In genomic region chr5:149598966-149599365, GRCh38 we compare ENCODE assay signal across 21 cellular contexts.
"Had no signal": no experiment of that assay in that cellular context is flagged by ENCODE, and none has a peak within 500 bp of the region (broad histone marks: within the 10 kb centered on the region; RNA-seq: fewer than 3 reads in every experiment).

No MANE protein-coding gene starts in this region.

- H3K4me1 ChIP-seq: colonic mucosa had no signal

- H3K4me3 ChIP-seq: colonic mucosa, dorsolateral prefrontal cortex, heart right ventricle, left ventricle myocardium inferior, spleen, thoracic aorta, upper lobe of left lung had no signal

- H3K9me3 ChIP-seq: colonic mucosa, left ventricle myocardium inferior, spleen, thoracic aorta, upper lobe of left lung had no signal

- DNase-seq: activated CD4-positive, alpha-beta T cell treated with anti-CD3 and anti-CD28 coated beads for 4 hours; activated CD4-positive, alpha-beta T cell treated with anti-CD3 and anti-CD28 coated beads, Interleukin-2, amount 50 U/mL, for 48 hours; activated CD4-positive, CD25-positive, alpha-beta regulatory T cell; activated CD8-positive, alpha-beta memory T cell treated with anti-CD3 and anti-CD28 coated beads, Interleukin-2, amount 50 U/mL, for 48 hours; activated naive CD4-positive, alpha-beta T cell treated with Interleukin-2 at 50 U/mL for 16 hours; activated naive CD8-positive, alpha-beta T cell treated with anti-CD3 and anti-CD28 coated beads for 36 hours; activated T-cell treated with anti-CD3 and anti-CD28 coated beads, Interleukin-2, amount 50 U/mL, for 4 hours; colonic mucosa; heart right ventricle; immature natural killer cell; kidney glomerular epithelial cell; left ventricle myocardium inferior; mammary epithelial cell; naive thymus-derived CD8-positive, alpha-beta T cell; spleen; stimulated activated CD4-positive, alpha-beta T cell treated with anti-CD3 and anti-CD28 coated beads, Interleukin-4, amount 100 ng/mL, for 1 hour; stimulated activated naive CD4-positive, alpha-beta T cell treated with Interleukin-2 at 50 U/mL for 16 hours; T-helper 17 cell; upper lobe of left lung had no signal

- H3K36me3 ChIP-seq: colonic mucosa, spleen had no signal

- ATAC-seq: activated T-cell treated with anti-CD3 and anti-CD28 coated beads, Interleukin-2, amount 50 U/mL, for 4 hours; heart right ventricle; naive thymus-derived CD8-positive, alpha-beta T cell; T-helper 17 cell had no signal

- H3K27ac ChIP-seq: colonic mucosa, heart right ventricle, left ventricle myocardium inferior, spleen, thoracic aorta, upper lobe of left lung had no signal

- H3K27me3 ChIP-seq: colonic mucosa, dorsolateral prefrontal cortex, heart right ventricle, spleen, upper lobe of left lung had no signal
